Comparison of ENCODE assay signal across 23 cellular contexts in the genomic region with DNA sequence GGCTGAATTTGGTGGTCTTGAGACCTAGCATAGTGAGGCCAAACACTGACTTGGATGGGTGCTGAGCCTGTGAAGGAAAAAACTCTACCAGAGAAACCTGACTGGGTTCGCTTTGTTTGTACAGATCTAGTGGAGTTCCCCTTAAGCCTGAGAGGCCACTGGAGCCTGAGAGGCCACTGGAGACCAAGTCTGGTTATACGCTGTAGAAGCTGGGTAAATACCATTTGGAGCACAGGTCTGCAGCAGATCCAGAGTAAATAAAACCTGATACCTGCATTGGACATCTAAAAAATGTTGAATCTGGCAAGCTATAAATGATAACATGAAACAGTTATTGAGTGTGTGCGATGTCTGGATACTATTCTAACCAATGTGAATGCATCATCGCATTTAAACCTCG.
"Had no signal": no experiment of that assay in that cellular context is flagged by ENCODE, and none has a peak within 500 bp of the region (broad histone marks: within the 10 kb centered on the region; RNA-seq: fewer than 3 reads in every experiment).

No MANE protein-coding gene starts in this region.

- H3K9ac ChIP-seq: neural progenitor cell had no signal

- H3K4me2 ChIP-seq: neural progenitor cell, smooth muscle cell had no signal

- H3K27ac ChIP-seq: epithelial cell of prostate, esophagus muscularis mucosa, gastrocnemius medialis, heart right ventricle, neural progenitor cell, pancreas, tibial artery, upper lobe of left lung, uterus had no signal

- H3K4me1 ChIP-seq: esophagus muscularis mucosa, gastrocnemius medialis, heart right ventricle, neural progenitor cell, pancreas, tibial artery, upper lobe of left lung, uterus had no signal

- H3K36me3 ChIP-seq: esophagus muscularis mucosa, gastrocnemius medialis, heart right ventricle, neural progenitor cell, pancreas, tibial artery, upper lobe of left lung, uterus had no signal

- FAIRE-seq: endometrium, islet of Langerhans, pancreas had no signal

- H3K9me3 ChIP-seq: esophagus muscularis mucosa, gastrocnemius medialis, pancreas, uterus had no signal

- DNase-seq: effector memory CD4-positive, alpha-beta T cell; gastrocnemius medialis; heart right ventricle; hypothalamus; kidney glomerular epithelial cell; mesenchymal stem cell; midbrain; occipital lobe; pancreas; right cardiac atrium; stimulated activated CD4-positive, alpha-beta T cell treated with anti-CD3 and anti-CD28 coated beads, Interleukin-2, amount 100 ng/mL, for 48 hours; stimulated activated CD8-positive, alpha-beta memory T cell treated with anti-CD3 and anti-CD28 coated beads, Interleukin-4, amount 100 ng/mL, for 48 hours; stimulated activated naive CD8-positive, alpha-beta T cell treated with anti-CD3 and anti-CD28 coated beads, Interleukin-15, Interleukin-2, amounts not matched to agents 100 U/mL and 50 U/mL, for 24 hours; tibial artery; uterus had no signal

- H3K4me3 ChIP-seq: esophagus muscularis mucosa, gastrocnemius medialis, heart right ventricle, lung, neural progenitor cell, pancreas, smooth muscle cell, tibial artery, upper lobe of left lung, uterus had no signal

- H2AFZ ChIP-seq: neural progenitor cell had no signal

- H3K27me3 ChIP-seq: esophagus muscularis mucosa, gastrocnemius medialis, neural progenitor cell, tibial artery, upper lobe of left lung, uterus had no signal
